9 cellular contexts compared by ENCODE assay signal in genomic region chr3:194928831-194929594, GRCh38.
DNase-seq lines count a peak whose midpoint lies in the region; ATAC-seq and TF ChIP-seq lines count a peak whose summit lies in the region.
"Had no signal": no experiment of that assay in that cellular context is flagged by ENCODE, and none has a peak within 500 bp of the region (broad histone marks: within the 10 kb centered on the region; RNA-seq: fewer than 3 reads in every experiment).

No MANE protein-coding gene starts in this region.

- H3K27ac ChIP-seq in CD4-positive, alpha-beta memory T cell (ENCODE audit: low read depth, low read length): no peak overlapping the region

- peaks cover 32% of the 10 kb centered on the region for H3K9me3 Mint-ChIP-seq in nephron progenitor cell
- H3K9me3 Mint-ChIP-seq in CD4-positive, alpha-beta memory T cell: peaks cover 0 to 9% (median 0%) of the 10 kb centered on the region in 8 donors

- TF ChIP-seq CTCF in BJ (IDR thresholded peaks at IDR 0.05; ENCODE audit: insufficient read depth, low read depth, low read length) (peak; percentile 37; the same call in 1 of the 2 replicates), fibroblast of the aortic adventitia (IDR thresholded peaks at IDR 0.05; ENCODE audit: insufficient read depth, low read length) (peak; percentile 93), nephron progenitor cell (IDR thresholded peaks at IDR 0.05) (peak; percentile 67)

- intact Hi-C loops in CD4-positive, alpha-beta memory T cell (cut with micrococcal nuclease): no loop called here

- no peaks in the 10 kb centered on the region for H3K36me3 ChIP-seq in BJ (ENCODE audit: control insufficient read depth, insufficient read depth, low read length)
- no peaks in the 10 kb centered on the region for H3K36me3 ChIP-seq in CD4-positive, alpha-beta memory T cell (ENCODE audit: insufficient read depth, low read length)

- no peaks in the 10 kb centered on the region for H3K9me3 ChIP-seq in CD4-positive, alpha-beta memory T cell (ENCODE audit: control insufficient read depth in 1 of 2, low read length in 2 of 2)

- H3K27ac Mint-ChIP-seq in nephron progenitor cell: no peak overlapping the region
- H3K27ac Mint-ChIP-seq in CD4-positive, alpha-beta memory T cell: no peak overlapping the region

- peaks cover 26% of the 10 kb centered on the region for H3K27me3 Mint-ChIP-seq in nephron progenitor cell (ENCODE audit: low read depth, poor library complexity)
- peaks cover 12 to 18% of the 10 kb centered on the region in 2 donors for H3K27me3 Mint-ChIP-seq in CD4-positive, alpha-beta memory T cell

- peaks cover 5% of the 10 kb centered on the region for H3K36me3 Mint-ChIP-seq in nephron progenitor cell (ENCODE audit: low read depth)
- no peaks in the 10 kb centered on the region for H3K36me3 Mint-ChIP-seq in CD4-positive, alpha-beta memory T cell

- POLR2A ChIA-PET in BJ (lab: Charles Lee): no interaction called here
- POLR2A ChIA-PET in CD4-positive, alpha-beta memory T cell (lab: Charles Lee; ENCODE audit: partially characterized antibody): no interaction called here

- no peaks in the 10 kb centered on the region for H3K4me1 ChIP-seq in CD4-positive, alpha-beta memory T cell (ENCODE audit: insufficient read depth, low read length)

- H3K27me3 ChIP-seq in BJ (ENCODE audit: control insufficient read depth, insufficient read depth, low read length): no peaks in the 10 kb centered on the region
- peaks cover 4% of the 10 kb centered on the region for H3K27me3 ChIP-seq in CD4-positive, alpha-beta memory T cell (ENCODE audit: insufficient read depth, low read length)

- DNase-seq in BJ (ENCODE audit: low read depth): no peak
- DNase-seq in NOMO-1 treated with dmso at 0.1 percent for 144 hours (lab: John Stamatoyannopoulos, UW; ENCODE audit: unreplicated experiment): peak; percentile 71
- DNase-seq in fibroblast of the aortic adventitia (ENCODE audit: low read depth): peak; percentile 46
- DNase-seq in nephron progenitor cell: peak; percentile 34
- DNase-seq in EL: no peak
- no peak for DNase-seq in T-helper 9 cell
- DNase-seq in CD4-positive, alpha-beta memory T cell: no peak
- DNase-seq: NCI-H526 had no signal

- H3K4me3 ChIP-seq in BJ (ENCODE audit: low read depth, low read length): no peak overlapping the region
- H3K4me3 ChIP-seq in fibroblast of the aortic adventitia (ENCODE audit: low read depth, low read length): no peak overlapping the region
- no peak overlapping the region for H3K4me3 ChIP-seq in CD4-positive, alpha-beta memory T cell (ENCODE audit: low read length in 2 of 2)

- ATAC-seq in HG03139 (IDR thresholded peaks at IDR 0.05; ENCODE audit: unreplicated experiment): no peak

- no peak overlapping the region for H3K4me3 Mint-ChIP-seq in nephron progenitor cell
- H3K4me3 Mint-ChIP-seq in CD4-positive, alpha-beta memory T cell: no peak overlapping the region

- CTCF ChIA-PET in BJ (lab: Yijun Ruan, JAX): interaction anchor here (1.2 kb wide), 2 partner anchors 13 to 53 kb away, joined by 3 read pairs; no protein-coding TSS in a partner anchor
- CTCF ChIA-PET in CD4-positive, alpha-beta memory T cell (lab: Charles Lee; ENCODE audit: partially characterized antibody): no interaction called here

- H3K4me1 Mint-ChIP-seq in nephron progenitor cell: peaks cover 28% of the 10 kb centered on the region
- no peaks in the 10 kb centered on the region for H3K4me1 Mint-ChIP-seq in CD4-positive, alpha-beta memory T cell

Comparison
In these comparisons a context has a peak if more than half of its experiments do, and no peak if none do; other contexts are left out.
1. DNase-seq: peak in NOMO-1 treated with dmso at 0.1 percent for 144 hours (single experiment), fibroblast of the aortic adventitia (single experiment) and nephron progenitor cell (single experiment); none in BJ (single experiment), EL (single experiment), T-helper 9 cell (single experiment) and CD4-positive, alpha-beta memory T cell (0 of 5).
2. CTCF ChIP-seq: peak in every context shown above with its lines; median percentile 93 in fibroblast of the aortic adventitia; 67 in nephron progenitor cell; 37 in BJ.